8 cellular contexts compared by ENCODE assay signal in genomic region chr6:82364087-82365010, GRCh38. TPM values are rescaled to one million over a fixed set of nuclear protein-coding genes. Genes with fewer than 3 reads are reported as not detected.
DNase-seq lines count a peak whose midpoint lies in the region; ATAC-seq, FAIRE-seq and TF ChIP-seq lines count a peak whose summit lies in the region.

No MANE protein-coding gene starts in this region.

- no peaks in the 10 kb centered on the region for H3K27me3 ChIP-seq in PC-9 (ENCODE audit: insufficient read depth, low read depth)
- H3K27me3 ChIP-seq in bronchial epithelial cell (ENCODE audit: control insufficient read depth, insufficient read depth, low read length): no peaks in the 10 kb centered on the region
- peaks cover 0 to 66% (median 30%) of the 10 kb centered on the region in 7 donors for H3K27me3 ChIP-seq in spleen (replicated peaks in 1 of 7)

- TF ChIP-seq CTCF in PC-9 (conservative IDR thresholded peaks at IDR 0.05) (no peak), bronchial epithelial cell (IDR thresholded peaks at IDR 0.05; ENCODE audit: insufficient read depth, low read length, severe bottlenecking) (no peak), kidney (IDR thresholded peaks at IDR 0.05; ENCODE audit: borderline replicate concordance, extremely low read depth, insufficient read depth) (no peak), spleen (IDR thresholded peaks at IDR 0.05 in 8 of 11, conservative IDR thresholded peaks at IDR 0.05 in 3 of 11) (no peak)

- peaks cover 17% of the 10 kb centered on the region for H3K4me1 Mint-ChIP-seq in activated CD4-positive, alpha-beta T cell treated with anti-CD3 and anti-CD28 coated beads for 36 hours

- no peaks in the 10 kb centered on the region for H3K9me3 Mint-ChIP-seq in activated CD4-positive, alpha-beta T cell treated with anti-CD3 and anti-CD28 coated beads for 36 hours (ENCODE audit: low read depth)

- no peaks in the 10 kb centered on the region; the same call in 1 of the 2 replicates for H3F3A ChIP-seq in PC-9 (ENCODE audit: insufficient read depth, low read depth)

- WGBS in spleen, 5 donors: 1 to 2% (median 1%) methylated on average over 51 to 87 of the region's 87 CpGs

- no peaks in the 10 kb centered on the region; the same call in 1 of the 2 replicates for H3K9me2 ChIP-seq in PC-9 (ENCODE audit: insufficient read depth)

- H2AFZ ChIP-seq in PC-9: peak overlapping the region; percentile 89

- H3K36me3 ChIP-seq in PC-9 (ENCODE audit: low read depth) (peaks cover 11% of the 10 kb centered on the region; the same call in 1 of the 2 replicates), bronchial epithelial cell (ENCODE audit: control insufficient read depth, insufficient read depth, low read length) (peaks cover 4% of the 10 kb centered on the region), kidney (ENCODE audit: control insufficient read depth in 1 of 2, insufficient read depth in 2 of 2, low read length in 2 of 2) (no peaks in the 10 kb centered on the region), spleen (no peaks in the 10 kb centered on the region)

- H3K27me3 Mint-ChIP-seq in activated CD4-positive, alpha-beta T cell treated with anti-CD3 and anti-CD28 coated beads for 36 hours: peaks cover 51% of the 10 kb centered on the region

- in situ Hi-C loops in G401 (cut with HindIII; ENCODE audit: low sequenced_read_pairs): no loop called here

- TSS peak; percentile 33 for BruUV-seq in PC-9 (replicated peaks; lab: Mats Ljungman, UMichigan)

- H3K4me1 ChIP-seq in PC-9 (replicated peaks; ENCODE audit: insufficient read depth) (peaks cover 30% of the 10 kb centered on the region), kidney (ENCODE audit: control insufficient read depth in 1 of 2, insufficient read depth in 1 of 2, low read depth in 1 of 2, low read length in 2 of 2) (peaks cover 0 to 7% of the 10 kb centered on the region in 2 donors), spleen (peaks cover 5 to 32% (median 27%) of the 10 kb centered on the region in 6 donors)

- H3K27ac Mint-ChIP-seq in activated CD4-positive, alpha-beta T cell treated with anti-CD3 and anti-CD28 coated beads for 36 hours: no peak overlapping the region

- H3K4me2 ChIP-seq in PC-9: peak overlapping the region; percentile 89

- no peak for FAIRE-seq in bronchial epithelial cell (lab: Jason Lieb, UNC)
- no peak for FAIRE-seq in kidney (lab: Jason Lieb, UNC)

- H3K36me3 Mint-ChIP-seq in activated CD4-positive, alpha-beta T cell treated with anti-CD3 and anti-CD28 coated beads for 36 hours (ENCODE audit: low read depth): no peaks in the 10 kb centered on the region

- intact Hi-C loops in activated CD4-positive, alpha-beta T cell treated with anti-CD3 and anti-CD28 coated beads for 36 hours (cut with DNase I, micrococcal nuclease): loop anchor here (5.0 to 10.0 kb wide), 2 partner anchors 690 to 828 kb away; partner anchors contain the start of genes PGM3 (in 1 of the 2) and RWDD2A (in 1 of the 2)
- intact Hi-C loops in PC-9 (cut with micrococcal nuclease; ENCODE audit: unreplicated experiment) (loop anchor here (5.0 to 10.0 kb wide), 4 partner anchors 33 to 690 kb away; no protein-coding TSS in a partner anchor), kidney (cut with DNase I) (no loop called here), spleen (cut with DNase I; ENCODE audit: low total_unique reads) (no loop called here)

- H3K4me3 Mint-ChIP-seq in activated CD4-positive, alpha-beta T cell treated with anti-CD3 and anti-CD28 coated beads for 36 hours: peak overlapping the region; percentile 74

- H3K9me3 ChIP-seq in PC-9 (ENCODE audit: insufficient read depth, low read depth): no peaks in the 10 kb centered on the region
- no peaks in the 10 kb centered on the region for H3K9me3 ChIP-seq in kidney (ENCODE audit: control insufficient read depth in 1 of 2, low read length in 2 of 2)
- no peaks in the 10 kb centered on the region for H3K9me3 ChIP-seq in spleen

- CTCF ChIA-PET in activated CD4-positive, alpha-beta T cell treated with anti-CD3 and anti-CD28 coated beads for 36 hours (lab: Charles Lee): interaction anchor here (1.3 kb wide), 1 partner anchor 693 kb away, joined by 4 read pairs; no protein-coding TSS in a partner anchor
- CTCF ChIA-PET in PC-9 (lab: Charles Lee): interaction anchor here (0.6 to 0.7 kb wide), 2 partner anchors 166 to 216 kb away, joined by 3 to 9 read pairs; no protein-coding TSS in a partner anchor

- no peaks in the 10 kb centered on the region for H4K20me1 ChIP-seq in PC-9 (ENCODE audit: insufficient read depth)

- peaks cover 43% of the 10 kb centered on the region for H3K79me2 ChIP-seq in PC-9 (ENCODE audit: low read depth)

- DNase-seq in activated CD4-positive, alpha-beta T cell treated with anti-CD3 and anti-CD28 coated beads for 36 hours: peak; percentile 41
- no peak for DNase-seq in activated CD4-positive, alpha-beta T cell treated with anti-CD3 and anti-CD28 coated beads for 4 hours
- peak; percentile 53 to 72 for DNase-seq in PC-9
- peak; percentile 46 for DNase-seq in bronchial epithelial cell (ENCODE audit: low read depth)
- DNase-seq in kidney: peak; percentile 88
- peak; percentile 76 for DNase-seq in spleen
- no peak for DNase-seq in G401 (ENCODE audit: low spot score)

- H3K27ac ChIP-seq in PC-9: peak overlapping the region; percentile 79
- peak overlapping the region in 1 of 2 donors; percentile 75 for H3K27ac ChIP-seq in kidney (ENCODE audit: low read depth in 2 of 2, low read length in 2 of 2)
- peak overlapping the region; percentile 49 to 79 (median 70) for H3K27ac ChIP-seq in spleen

- POLR2A ChIA-PET in activated CD4-positive, alpha-beta T cell treated with anti-CD3 and anti-CD28 coated beads for 36 hours (lab: Charles Lee): no interaction called here
- POLR2A ChIA-PET in PC-9 (lab: Charles Lee; ENCODE audit: unreplicated experiment): interaction anchor here (0.5 to 1.5 kb wide), 6 partner anchors 55 to 674 kb away, joined by 3 to 46 read pairs (median 4); no protein-coding TSS in a partner anchor

- peak overlapping the region; percentile 51 to 70 for H3K9ac ChIP-seq in kidney (ENCODE audit: low read length in 2 of 2)

- peak; percentile 37 for ATAC-seq in activated CD4-positive, alpha-beta T cell treated with anti-CD3 and anti-CD28 coated beads for 36 hours
- peak; percentile 35 for ATAC-seq in HG02798 (IDR thresholded peaks at IDR 0.05; ENCODE audit: poor library complexity, unreplicated experiment)

- H3K4me3 ChIP-seq in PC-9: peak overlapping the region; percentile 87
- peak overlapping the region; percentile 90 for H3K4me3 ChIP-seq in bronchial epithelial cell (ENCODE audit: low read depth, low read length)
- H3K4me3 ChIP-seq in kidney (ENCODE audit: low read length in 2 of 2): peak overlapping the region; percentile 76 to 79
- H3K4me3 ChIP-seq in spleen: peak overlapping the region; percentile 55 to 80 (median 64)

- no peak for TF ChIP-seq POLR2A in spleen (IDR thresholded peaks at IDR 0.05)

RNA-seq across cellular contexts. Expression of gene TPBG, which starts 0.7 kb away (rescaled TPM):
- under 1 TPM; 0.33 to 0.43 TPM for total RNA-seq in activated CD4-positive, alpha-beta T cell treated with anti-CD3 and anti-CD28 coated beads for 36 hours
- 42.5 and 44.6 TPM in 2 replicates for total RNA-seq in PC-9 (2021)
- total RNA-seq in bronchial epithelial cell: 120 and 121 TPM in 2 replicates
- total RNA-seq in kidney: 30.8 TPM
- 5.8 TPM for polyA plus RNA-seq in kidney (ENCODE audit: insufficient read depth, low read depth, low replicate concordance)
- 10 to 100 TPM in 6 of 7 donors, 1 to 10 TPM in 1; 7.8 to 21.6 (median 14.8) TPM for total RNA-seq in spleen
- 1 to 10 TPM; 2.5 to 3.2 (median 3.2) TPM for polyA plus RNA-seq in spleen
- total RNA-seq in G401 (2014; rRNA removed; shearing (Covaris generic)): 4.6 and 6.7 TPM in 2 replicates

Comparison
In these comparisons a context has a peak if more than half of its experiments do, and no peak if none do; other contexts are left out.
1. DNase-seq: peak in activated CD4-positive, alpha-beta T cell treated with anti-CD3 and anti-CD28 coated beads for 36 hours (single experiment), PC-9 (2 of 2), bronchial epithelial cell (single experiment), kidney (single experiment) and spleen (single experiment); none in activated CD4-positive, alpha-beta T cell treated with anti-CD3 and anti-CD28 coated beads for 4 hours (0 of 2) and G401 (single experiment).
2. intact Hi-C loops: an anchor here in activated CD4-positive, alpha-beta T cell treated with anti-CD3 and anti-CD28 coated beads for 36 hours (5.0 to 10.0 kb wide) and PC-9 (5.0 to 10.0 kb wide); none called in kidney and spleen.
3. Peak in every context shown above with its lines, with median percentiles within 50 percentile points of each other: H3K4me3 ChIP-seq.